26 cellular contexts compared by ENCODE assay signal in genomic region chr7:149734514-149735075, GRCh38. TPM values are rescaled to one million over a fixed set of nuclear protein-coding genes. Genes with fewer than 3 reads are reported as not detected.
DNase-seq lines count a peak whose midpoint lies in the region; ATAC-seq, FAIRE-seq and TF ChIP-seq lines count a peak whose summit lies in the region.
"Had no signal": no experiment of that assay in that cellular context is flagged by ENCODE, and none has a peak within 500 bp of the region (broad histone marks: within the 10 kb centered on the region; RNA-seq: fewer than 3 reads in every experiment).

No MANE protein-coding gene starts in this region.

- WGBS in A549 (ENCODE audit: missing lambda C conversion rate): 71% methylated on average over 7 of the region's 7 CpGs

- CTCF ChIA-PET in A549 (lab: Yijun Ruan, JAX): interaction anchor here (2.1 kb wide), 1 partner anchor 72 kb away, joined by 7 read pairs; no protein-coding TSS in a partner anchor

- H3K4me3 ChIP-seq in A549 (no peak overlapping the region), RWPE2 (ENCODE audit: severe bottlenecking) (no peak overlapping the region), lower lobe of right lung (no peak overlapping the region)
- H3K4me3 ChIP-seq: hepatocyte, vagina had no signal

- intact Hi-C loops in lower lobe of right lung (cut with DNase I): no loop called here

- POLR2A ChIA-PET in A549 (lab: Yijun Ruan, JAX): no interaction called here

- H3K27me3 ChIP-seq in RWPE2 (ENCODE audit: insufficient read depth, poor library complexity, severe bottlenecking) (no peaks in the 10 kb centered on the region), lower lobe of right lung (ENCODE audit: low read depth) (peaks cover 15% of the 10 kb centered on the region)
- H3K27me3 ChIP-seq: vagina had no signal

- no peak for TF ChIP-seq RAD21 in A549 (conservative IDR thresholded peaks at IDR 0.05 in 1 of 2, IDR thresholded peaks at IDR 0.05 in 1 of 2)

- H3K36me3 ChIP-seq in RWPE2 (ENCODE audit: low read depth) (no peaks in the 10 kb centered on the region), lower lobe of right lung (peaks cover 38% of the 10 kb centered on the region)

- H3K9me3 ChIP-seq in A549: no peaks in the 10 kb centered on the region
- H3K9me3 ChIP-seq in RWPE2 (ENCODE audit: severe bottlenecking): no peaks in the 10 kb centered on the region
- H3K9me3 ChIP-seq in lower lobe of right lung: no peaks in the 10 kb centered on the region
- H3K9me3 ChIP-seq: vagina had no signal

- DNase-seq in A549 (ENCODE audit: low read depth in 1 of 2, low spot score in 1 of 2) (no peak), RWPE2 (ENCODE audit: low spot score) (no peak), lower lobe of right lung (peak; percentile 40), activated gamma-delta T cell (lab: John Stamatoyannopoulos, UW) (no peak), DMS53 (lab: John Stamatoyannopoulos, UW) (no peak), NCI-H1417 (lab: John Stamatoyannopoulos, UW) (no peak)
- DNase-seq: activated CD4-positive, alpha-beta T cell treated with anti-CD3 and anti-CD28 coated beads, Interleukin-2, amount 50 U/mL, for 4 hours; activated CD8-positive, alpha-beta memory T cell treated with anti-CD3 and anti-CD28 coated beads, Interleukin-2, amount 50 U/mL, for 48 hours; activated naive CD4-positive, alpha-beta T cell treated with Interleukin-2 at 50 U/mL for 16 hours; amygdala; CD4-positive, CD25-positive, alpha-beta regulatory T cell; foreskin fibroblast; IMR-90; MM.1S; NCI-H1930; NCI-H526 treated with DMSO at 0.1 percent for 48 hours; OCI-M1; stimulated activated CD8-positive, alpha-beta memory T cell treated with anti-CD3 and anti-CD28 coated beads, Interleukin-4, amount 100 ng/mL, for 48 hours; T-helper 1 cell had no signal

- no peak overlapping the region for H3K27ac ChIP-seq in A549
- H3K27ac ChIP-seq in RWPE2 (ENCODE audit: poor library complexity, severe bottlenecking): no peak overlapping the region
- H3K27ac ChIP-seq in lower lobe of right lung: no peak overlapping the region
- H3K27ac ChIP-seq: epithelial cell of prostate, hepatocyte, vagina had no signal

- H3K4me2 ChIP-seq in A549: no peak overlapping the region
- H3K4me2 ChIP-seq: hepatocyte had no signal

- TF ChIP-seq CTCF in A549 (IDR thresholded peaks at IDR 0.05): no peak
- TF ChIP-seq CTCF in GM12874 (IDR thresholded peaks at IDR 0.05; ENCODE audit: insufficient read depth, low read depth, low read length): 0 out of 2 replicates have a peak, but pooled peaks have one; percentile 0
- no peak for TF ChIP-seq CTCF in RWPE2 (IDR thresholded peaks at IDR 0.05; ENCODE audit: poor library complexity, severe bottlenecking)
- TF ChIP-seq CTCF in lower lobe of right lung (IDR thresholded peaks at IDR 0.05): no peak

- H3K4me1 ChIP-seq in A549: no peaks in the 10 kb centered on the region
- H3K4me1 ChIP-seq in RWPE2 (ENCODE audit: insufficient read depth, poor library complexity, severe bottlenecking): no peaks in the 10 kb centered on the region
- H3K4me1 ChIP-seq in lower lobe of right lung: no peaks in the 10 kb centered on the region

- ATAC-seq in A549 (peak; percentile 17 to 20; a peak in 1 of 6 replicates), RWPE2 (ENCODE audit: low read depth) (peak; percentile 41; the same call in 2 of the 3 replicates), lower lobe of right lung (peak in 1 of 2 donors; percentile 25), GM19035 (IDR thresholded peaks at IDR 0.05; ENCODE audit: unreplicated experiment) (no peak)

- no peak for TF ChIP-seq EP300 in A549 (IDR thresholded peaks at IDR 0.05)

- TF ChIP-seq POLR2A in A549 (IDR thresholded peaks at IDR 0.05; ENCODE audit: low read length): no peak

- FAIRE-seq in A549 (lab: Jason Lieb, UNC): no peak
- FAIRE-seq: GM12892, H54 had no signal

TF ChIP-seq in A549, 52 proteins besides CTCF, POLR2A, EP300 and RAD21:
- TF ChIP-seq CBX2 (IDR thresholded peaks at IDR 0.05; ENCODE audit: borderline replicate concordance, low read depth) (no peak), FOSL2 (IDR thresholded peaks at IDR 0.05) (no peak), FOSL2 (CRISPR knock-in tag; IDR thresholded peaks at IDR 0.05) (no peak), ESRRA (IDR thresholded peaks at IDR 0.05; ENCODE audit: borderline replicate concordance, low read length) (no peak), HOXA7 (CRISPR knock-in tag; IDR thresholded peaks at IDR 0.05) (no peak), NFE2L2 (conservative IDR thresholded peaks at IDR 0.05; ENCODE audit: low read length) (no peak), ZSCAN20 (CRISPR knock-in tag; IDR thresholded peaks at IDR 0.05) (no peak), RCOR1 (IDR thresholded peaks at IDR 0.05; ENCODE audit: low read depth, low read length) (no peak)

RNA-seq across cellular contexts. Expression of gene ZNF467, which starts 38.8 kb away (rescaled TPM):
- polyA plus RNA-seq in A549 (2011; rRNA removed): 2.4 and 3.3 TPM in 2 replicates
- 3.7 and 5.4 TPM in 2 replicates for polyA plus RNA-seq in A549 (2012; cell fraction: cytosol; rRNA removed)
- 9.2 and 14.9 TPM in 2 replicates for polyA plus RNA-seq in A549 (2012; cell fraction: nucleus; rRNA removed)
- polyA plus RNA-seq in A549 (2017; fragmentation: RNase III; extraction: RNeasy Plus Mini Kit Qiagen cat#74134 plus additional on column Dnase treatment): 2.0 to 4.1 TPM (median 3.1 TPM) in 3 replicates
- 1.9 and 3.1 TPM in 2 replicates for polyA minus RNA-seq in A549 (2011; rRNA and poly(A)+ RNA removed)
- total RNA-seq in lower lobe of right lung: 23.0 TPM
- total RNA-seq: IMR-90 had no signal
